10 cellular contexts compared by ENCODE assay signal in genomic region chr15:40310001-40310959, GRCh38. TPM values are rescaled to one million over a fixed set of nuclear protein-coding genes. Genes with fewer than 3 reads are reported as not detected.
DNase-seq lines count a peak whose midpoint lies in the region; ATAC-seq and TF ChIP-seq lines count a peak whose summit lies in the region.
"Had no signal": no experiment of that assay in that cellular context is flagged by ENCODE, and none has a peak within 500 bp of the region (broad histone marks: within the 10 kb centered on the region; RNA-seq: fewer than 3 reads in every experiment).

No MANE protein-coding gene starts in this region.

- H3K36me3 Mint-ChIP-seq in activated CD8-positive, alpha-beta T cell treated with anti-CD3 and anti-CD28 coated beads for 36 hours (ENCODE audit: low read depth): no peaks in the 10 kb centered on the region

- ATAC-seq in activated CD8-positive, alpha-beta T cell treated with anti-CD3 and anti-CD28 coated beads for 36 hours: peak; percentile 37
- ATAC-seq in GM18858 (IDR thresholded peaks at IDR 0.05; ENCODE audit: unreplicated experiment): no peak

- TF ChIP-seq POLR2A in NB4 (IDR thresholded peaks at IDR 0.05; ENCODE audit: extremely low read depth, insufficient read length) (no peak), esophagus muscularis mucosa (IDR thresholded peaks at IDR 0.05; ENCODE audit: low read depth) (no peak)

- TF ChIP-seq CTCF in NB4 (IDR thresholded peaks at IDR 0.05; ENCODE audit: low read depth, low read length) (peak; percentile 83), esophagus muscularis mucosa (IDR thresholded peaks at IDR 0.05) (peak; percentile 59 to 68 (median 62)), neutrophil (IDR thresholded peaks at IDR 0.05) (peak; percentile 93)
- TF ChIP-seq CTCF in activated CD8-positive, alpha-beta T cell treated with anti-CD3 and anti-CD28 coated beads for 36 hours (IDR thresholded peaks at IDR 0.05): peak; percentile 93

- POLR2A ChIA-PET in activated CD8-positive, alpha-beta T cell treated with anti-CD3 and anti-CD28 coated beads for 36 hours (lab: Charles Lee): interaction anchor here (1.3 to 4.1 kb wide), 4 partner anchors 13 to 33 kb away, joined by 4 to 37 read pairs (median 17); partner anchors contain the start of genes ANKRD63 and INAFM2

- peak overlapping the region; percentile 97 for H3K27ac Mint-ChIP-seq in activated CD8-positive, alpha-beta T cell treated with anti-CD3 and anti-CD28 coated beads for 36 hours

- H3K36me3 ChIP-seq in esophagus muscularis mucosa: no peaks in the 10 kb centered on the region
- peaks cover 2% of the 10 kb centered on the region for H3K36me3 ChIP-seq in neutrophil
- H3K36me3 ChIP-seq: BLaER1 had no signal

- no peaks in the 10 kb centered on the region for H3K9me3 Mint-ChIP-seq in activated CD8-positive, alpha-beta T cell treated with anti-CD3 and anti-CD28 coated beads for 36 hours

- no peak for TF ChIP-seq EP300 in esophagus muscularis mucosa (IDR thresholded peaks at IDR 0.05)

- H3K4me3 ChIP-seq in NB4 (ENCODE audit: low read depth, low read length) (no peak overlapping the region), esophagus muscularis mucosa (no peak overlapping the region), neutrophil (ENCODE audit: low read depth in 1 of 2, low read length in 1 of 2) (peak overlapping the region; percentile 87 to 88)
- H3K4me3 ChIP-seq: BLaER1 had no signal

- no peaks in the 10 kb centered on the region for H3K27me3 Mint-ChIP-seq in activated CD8-positive, alpha-beta T cell treated with anti-CD3 and anti-CD28 coated beads for 36 hours

- intact Hi-C loops in activated CD8-positive, alpha-beta T cell treated with anti-CD3 and anti-CD28 coated beads for 36 hours (cut with micrococcal nuclease): loop anchor here (1.0 kb wide), 1 partner anchor 31 kb away; no protein-coding TSS in a partner anchor
- intact Hi-C loops in esophagus muscularis mucosa (cut with DNase I): no loop called here

- H3K9me3 ChIP-seq in esophagus muscularis mucosa (no peaks in the 10 kb centered on the region), neutrophil (no peaks in the 10 kb centered on the region)
- H3K9me3 ChIP-seq: BLaER1 had no signal

- peaks cover 40% of the 10 kb centered on the region for H3K4me1 Mint-ChIP-seq in activated CD8-positive, alpha-beta T cell treated with anti-CD3 and anti-CD28 coated beads for 36 hours (ENCODE audit: low read depth)

- H3K4me1 ChIP-seq in esophagus muscularis mucosa (peaks cover 0 to 25% (median 17%) of the 10 kb centered on the region in 4 donors), neutrophil (ENCODE audit: control insufficient read depth in 1 of 2, insufficient read depth in 1 of 2, low read depth in 1 of 2, low read length in 1 of 2) (peaks cover 41 to 46% of the 10 kb centered on the region in 2 experiments)

- peak overlapping the region; percentile 95 for H3K4me3 Mint-ChIP-seq in activated CD8-positive, alpha-beta T cell treated with anti-CD3 and anti-CD28 coated beads for 36 hours

- WGBS in esophagus muscularis mucosa: 38% methylated on average over 4 of the region's 4 CpGs

- peaks cover 0 to 4% (median 0%) of the 10 kb centered on the region in 4 donors for H3K27me3 ChIP-seq in esophagus muscularis mucosa
- peaks cover 17% of the 10 kb centered on the region for H3K27me3 ChIP-seq in neutrophil
- H3K27me3 ChIP-seq: BLaER1 had no signal

- no peak overlapping the region for H3K27ac ChIP-seq in esophagus muscularis mucosa (replicated peaks in 1 of 4)
- H3K27ac ChIP-seq in neutrophil: peak overlapping the region; percentile 98

- DNase-seq in NCI-H1092 treated with DMSO at 0.1 percent for 48 hours (lab: John Stamatoyannopoulos, UW) (peak; percentile 1), NCI-H1092 (lab: John Stamatoyannopoulos, UW) (no peak), NB4 (ENCODE audit: low read depth) (peak; percentile 84), esophagus muscularis mucosa (ENCODE audit: extremely low spot score) (no peak), NCI-H526 treated with DMSO at 0.1 percent for 48 hours (lab: John Stamatoyannopoulos, UW) (no peak)
- DNase-seq in activated CD8-positive, alpha-beta T cell treated with anti-CD3 and anti-CD28 coated beads for 36 hours: peak; percentile 80

- CTCF ChIA-PET in activated CD8-positive, alpha-beta T cell treated with anti-CD3 and anti-CD28 coated beads for 36 hours (lab: Charles Lee): interaction anchor here (0.6 to 23.8 kb wide), 37 partner anchors 9 to 269 kb away, joined by 3 to 595 read pairs (median 4); partner anchors contain the start of genes ANKRD63, BAHD1, CCDC9B and INAFM2

RNA-seq across cellular contexts. Expression of gene PLCB2, which starts 2.5 kb away (rescaled TPM):
- total RNA-seq in activated CD8-positive, alpha-beta T cell treated with anti-CD3 and anti-CD28 coated beads for 36 hours: 10 to 100 TPM; 44.6 to 58.8 TPM
- total RNA-seq in esophagus muscularis mucosa: 10 to 100 TPM in 1 of 4 donors, 1 to 10 TPM in 3; 5.8 to 13.3 (median 9.7) TPM

RNA-seq across cellular contexts. Expression of gene INAFM2, which starts 13.2 kb away (rescaled TPM):
- total RNA-seq in activated CD8-positive, alpha-beta T cell treated with anti-CD3 and anti-CD28 coated beads for 36 hours: 10 to 100 TPM; 15.0 to 16.9 TPM
- total RNA-seq in esophagus muscularis mucosa: 10 to 100 TPM; 39.0 to 41.3 (median 40.7) TPM

RNA-seq across cellular contexts. Expression of gene ANKRD63, which starts 27.4 kb away (rescaled TPM):
- total RNA-seq in activated CD8-positive, alpha-beta T cell treated with anti-CD3 and anti-CD28 coated beads for 36 hours: not detected
- not detected for total RNA-seq in esophagus muscularis mucosa
- total RNA-seq: urinary bladder had no signal

RNA-seq across cellular contexts. Expression of gene CCDC9B, which starts 30.5 kb away (rescaled TPM):
- 1 to 10 TPM; 1.4 to 2.3 TPM for total RNA-seq in activated CD8-positive, alpha-beta T cell treated with anti-CD3 and anti-CD28 coated beads for 36 hours
- 10 to 100 TPM; 22.9 to 82.6 (median 56.3) TPM for total RNA-seq in esophagus muscularis mucosa

RNA-seq across cellular contexts. Expression of gene PHGR1, which starts 40.6 kb away (rescaled TPM):
- not detected for total RNA-seq in activated CD8-positive, alpha-beta T cell treated with anti-CD3 and anti-CD28 coated beads for 36 hours
- total RNA-seq in esophagus muscularis mucosa: 1 to 10 TPM in 1 of 4 donors, not detected in 3; 1.8 TPM
- total RNA-seq: urinary bladder had no signal

Comparison
In these comparisons a context has a peak if more than half of its experiments do, and no peak if none do; other contexts are left out.
1. DNase-seq: peak in NCI-H1092 treated with DMSO at 0.1 percent for 48 hours (single experiment), NB4 (single experiment) and activated CD8-positive, alpha-beta T cell treated with anti-CD3 and anti-CD28 coated beads for 36 hours (single experiment); none in NCI-H1092 (single experiment), esophagus muscularis mucosa (single experiment) and NCI-H526 treated with DMSO at 0.1 percent for 48 hours (single experiment).
2. H3K4me3 ChIP-seq: peak in neutrophil (2 of 2); none in NB4 (single experiment) and esophagus muscularis mucosa (0 of 4).
3. Peak in every context shown above with its lines, with median percentiles within 50 percentile points of each other: CTCF ChIP-seq.